10 cellular contexts compared by ENCODE assay signal in genomic region chr12:108566452-108566851, GRCh38. TPM values are rescaled to one million over a fixed set of nuclear protein-coding genes. Genes with fewer than 3 reads are reported as not detected.
A peak's percentile ranks its signal among the peaks of the same experiment; 100 is the strongest.
DNase-seq lines count a peak whose midpoint lies in the region; ATAC-seq and TF ChIP-seq lines count a peak whose summit lies in the region.
"Had no signal": no experiment of that assay in that cellular context is flagged by ENCODE, and none has a peak within 500 bp of the region (broad histone marks: within the 10 kb centered on the region; RNA-seq: fewer than 3 reads in every experiment).

No MANE protein-coding gene starts in this region.

- no TSS peak for BruUV-seq in OCI-LY7 (replicated peaks; lab: Mats Ljungman, UMichigan)

- DNase-seq in DND-41 (no peak), OCI-LY7 (ENCODE audit: low spot score) (no peak), dorsolateral prefrontal cortex (no peak), psoas muscle (no peak), DMS 273 (lab: John Stamatoyannopoulos, UW; ENCODE audit: unreplicated experiment) (no peak), NCI-H226 (no peak), Ammon's horn (ENCODE audit: low spot score) (no peak)
- DNase-seq: NCI-H526 treated with DMSO at 0.1 percent for 48 hours had no signal

- H3K9me3 ChIP-seq in DND-41 (ENCODE audit: insufficient read depth, low read length, severe bottlenecking) (no peaks in the 10 kb centered on the region), OCI-LY7 (ENCODE audit: low read length) (no peaks in the 10 kb centered on the region), psoas muscle (no peaks in the 10 kb centered on the region)
- H3K9me3 ChIP-seq: MG63 had no signal

- H3K4me2 ChIP-seq in DND-41 (ENCODE audit: insufficient read depth, low read length): no peak overlapping the region
- peak overlapping the region; percentile 83 for H3K4me2 ChIP-seq in OCI-LY7 (ENCODE audit: low read length)

- CTCF ChIA-PET in OCI-LY7 (lab: Charles Lee; ENCODE audit: unreplicated experiment): interaction anchor here (0.9 to 1.7 kb wide), 3 partner anchors 51 to 86 kb away, joined by 3 to 10 read pairs (median 6); no protein-coding TSS in a partner anchor

- no peaks in the 10 kb centered on the region for H3K9me2 ChIP-seq in OCI-LY7 (ENCODE audit: insufficient read depth, low read length)

- H3K4me3 ChIP-seq in DND-41 (ENCODE audit: low read depth in 1 of 2, low read length in 2 of 2): no peak overlapping the region
- H3K4me3 ChIP-seq in OCI-LY7 (ENCODE audit: low read depth, low read length, poor library complexity, severe bottlenecking): peak overlapping the region; percentile 11
- no peak overlapping the region for H3K4me3 ChIP-seq in dorsolateral prefrontal cortex
- H3K4me3 ChIP-seq in psoas muscle: no peak overlapping the region
- H3K4me3 ChIP-seq: MG63 had no signal

- TF ChIP-seq CTCF in DND-41 (IDR thresholded peaks at IDR 0.05; ENCODE audit: borderline replicate concordance, extremely low read depth, low read length, poor library complexity, severe bottlenecking) (no peak), OCI-LY7 (conservative IDR thresholded peaks at IDR 0.05; ENCODE audit: low read length) (no peak), dorsolateral prefrontal cortex (IDR thresholded peaks at IDR 0.05 in 54 of 56, conservative IDR thresholded peaks at IDR 0.05 in 2 of 56; ENCODE audit: low read depth in 1 of 56, partially characterized antibody in 56 of 56) (no peak), psoas muscle (IDR thresholded peaks at IDR 0.05) (no peak)

- ATAC-seq in DND-41 (ENCODE audit: insufficient read depth, low read depth) (no peak), psoas muscle (no peak), GM21717 (IDR thresholded peaks at IDR 0.05; ENCODE audit: unreplicated experiment) (no peak)

- H3K4me1 ChIP-seq in DND-41 (ENCODE audit: insufficient read depth, low read length): peaks cover 40% of the 10 kb centered on the region
- H3K4me1 ChIP-seq in OCI-LY7 (ENCODE audit: insufficient read depth, low read length, poor library complexity, severe bottlenecking): peaks cover 78% of the 10 kb centered on the region
- peaks cover 30% of the 10 kb centered on the region for H3K4me1 ChIP-seq in psoas muscle

- H3K27me3 ChIP-seq in DND-41 (ENCODE audit: insufficient read depth, low read length, poor library complexity) (no peaks in the 10 kb centered on the region), dorsolateral prefrontal cortex (no peaks in the 10 kb centered on the region), psoas muscle (ENCODE audit: insufficient read depth in 3 of 3, low read length in 2 of 3) (no peaks in the 10 kb centered on the region)
- H3K27me3 ChIP-seq: MG63 had no signal

- H3K9ac ChIP-seq in DND-41 (ENCODE audit: low read depth, low read length): no peak overlapping the region

- H3K79me2 ChIP-seq in DND-41 (ENCODE audit: insufficient read depth, low read length) (peaks cover 22% of the 10 kb centered on the region), OCI-LY7 (ENCODE audit: insufficient read depth, low read depth, low read length) (peaks cover 32% of the 10 kb centered on the region)

- H3K27ac ChIP-seq in DND-41 (ENCODE audit: low read length) (peak overlapping the region; percentile 46; the same call in 1 of the 2 replicates), OCI-LY7 (ENCODE audit: low read depth, low read length, poor library complexity, severe bottlenecking) (peak overlapping the region; percentile 93), dorsolateral prefrontal cortex (peak overlapping the region in 33 of 59 donors; percentile 2 to 71 (median 41)), psoas muscle (peak overlapping the region; percentile 97)

- intact Hi-C loops in OCI-LY7 (cut with micrococcal nuclease; ENCODE audit: unreplicated experiment): no loop called here
- intact Hi-C loops in dorsolateral prefrontal cortex (cut with DNase I): loop anchor here (5.0 kb wide), 1 partner anchor 386 kb away; no protein-coding TSS in a partner anchor
- intact Hi-C loops in psoas muscle (cut with DNase I): loop anchor here (5.0 to 10.0 kb wide), 3 partner anchors 238 to 386 kb away; partner anchors contain the start of gene SSH1 (in 1 of the 2)

- H2AFZ ChIP-seq in DND-41 (ENCODE audit: low read depth, low read length): no peak overlapping the region
- H2AFZ ChIP-seq in OCI-LY7 (ENCODE audit: low read length): no peak overlapping the region

- POLR2A ChIA-PET in OCI-LY7 (lab: Charles Lee): interaction anchor here (0.6 to 15.0 kb wide), 9 partner anchors 9 to 238 kb away, joined by 3 to 309 read pairs (median 6); partner anchors contain the start of gene SELPLG

- no peaks in the 10 kb centered on the region for H4K20me1 ChIP-seq in DND-41 (ENCODE audit: insufficient read depth, low read length)
- H4K20me1 ChIP-seq in OCI-LY7 (ENCODE audit: insufficient read depth, low read length): no peaks in the 10 kb centered on the region

- 90 to 99% (median 95%) methylated on average over 4 of the region's 4 CpGs for WGBS in psoas muscle, 3 donors

- H3K36me3 ChIP-seq in DND-41 (ENCODE audit: insufficient read depth, low read length): peaks cover 50% of the 10 kb centered on the region
- peaks cover 58% of the 10 kb centered on the region for H3K36me3 ChIP-seq in OCI-LY7 (ENCODE audit: insufficient read depth, low read length)
- peaks cover 29 to 65% of the 10 kb centered on the region in 2 donors for H3K36me3 ChIP-seq in psoas muscle (ENCODE audit: insufficient read depth in 1 of 2, low read depth in 1 of 2)

RNA-seq across cellular contexts. Expression of gene ISCU, which starts 4.1 kb away (rescaled TPM):
- 137 and 146 TPM in 2 replicates for total RNA-seq in OCI-LY7 (2014; rRNA removed; shearing (Covaris generic))
- total RNA-seq in OCI-LY7 (2022): 123 and 130 TPM in 2 replicates
- total RNA-seq in dorsolateral prefrontal cortex: 100 to 1,000 TPM; 120 to 322 (median 236) TPM
- total RNA-seq in psoas muscle: 100 to 1,000 TPM; 148 to 225 (median 212) TPM
- polyA plus RNA-seq in psoas muscle: 100 to 1,000 TPM; 190 to 352 (median 220) TPM

RNA-seq across cellular contexts. Expression of gene SART3, which starts 5.5 kb away (rescaled TPM):
- 211 and 238 TPM in 2 replicates for total RNA-seq in OCI-LY7 (2014; rRNA removed; shearing (Covaris generic))
- 130 and 143 TPM in 2 replicates for total RNA-seq in OCI-LY7 (2022)
- total RNA-seq in dorsolateral prefrontal cortex: 10 to 100 TPM; 41.4 to 83.9 (median 63.1) TPM
- 10 to 100 TPM; 22.3 to 32.7 (median 24.9) TPM for total RNA-seq in psoas muscle
- polyA plus RNA-seq in psoas muscle: 10 to 100 TPM; 13.4 to 35.3 (median 22.5) TPM

RNA-seq across cellular contexts. Expression of gene TMEM119, which starts 31.4 kb away (rescaled TPM):
- total RNA-seq in OCI-LY7 (2014; rRNA removed; shearing (Covaris generic)): not detected in 2 replicates
- total RNA-seq in OCI-LY7 (2022): not detected in 2 replicates
- total RNA-seq in dorsolateral prefrontal cortex: 10 to 100 TPM in 35 of 120 experiments, 1 to 10 TPM in 85; 1.3 to 25.3 (median 7.9) TPM
- total RNA-seq in psoas muscle: 1 to 10 TPM in 2 of 4 donors, under 1 TPM in 2; 0.25 to 2.6 (median 0.68) TPM
- under 1 TPM; 0.31 to 0.99 (median 0.34) TPM for polyA plus RNA-seq in psoas muscle

RNA-seq across cellular contexts. Expression of gene FICD, which starts 51.4 kb away (rescaled TPM):
- total RNA-seq in OCI-LY7 (2014; rRNA removed; shearing (Covaris generic)): 8.4 and 13.1 TPM in 2 replicates
- 9.0 and 9.9 TPM in 2 replicates for total RNA-seq in OCI-LY7 (2022)
- total RNA-seq in dorsolateral prefrontal cortex: 10 to 100 TPM in 23 of 120 experiments, 1 to 10 TPM in 97; 5.6 to 13.7 (median 8.3) TPM
- 1 to 10 TPM; 1.6 to 4.2 (median 2.8) TPM for total RNA-seq in psoas muscle
- polyA plus RNA-seq in psoas muscle: 1 to 10 TPM; 5.0 to 5.5 (median 5.1) TPM

Comparison
In these comparisons a context has a peak if more than half of its experiments do, and no peak if none do; other contexts are left out.
1. H3K27ac ChIP-seq: peak in every context shown above with its lines; median percentile 97 in psoas muscle; 93 in OCI-LY7; 46 in DND-41; 41 in dorsolateral prefrontal cortex.